ENCODE assay signal across 8 cellular contexts in the genomic region with DNA sequence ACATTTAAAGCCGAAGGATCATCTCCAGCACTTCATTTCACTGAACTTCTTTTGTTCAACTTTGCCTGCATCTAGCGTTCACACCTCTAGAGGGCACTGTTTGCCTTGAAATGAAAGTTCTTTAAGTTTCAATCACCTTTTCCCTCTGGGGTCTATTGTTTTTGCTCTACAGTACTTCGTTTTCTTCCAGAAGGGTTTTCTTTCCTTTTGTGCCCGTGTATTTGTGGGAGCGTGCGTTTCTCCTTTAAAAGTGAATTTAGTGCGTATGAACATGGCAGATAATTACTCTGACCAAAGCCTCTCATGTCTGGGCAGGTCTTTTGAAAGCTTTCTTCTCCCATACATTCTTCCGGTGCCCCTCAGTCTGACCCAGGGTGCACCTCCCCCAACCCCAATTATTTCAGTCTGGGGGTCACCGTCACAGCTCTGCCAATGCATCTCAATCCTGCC.
A peak's percentile ranks its signal among the peaks of the same experiment; 100 is the strongest.
DNase-seq lines count a peak whose midpoint lies in the region; ATAC-seq and TF ChIP-seq lines count a peak whose summit lies in the region.

No MANE protein-coding gene starts in this region.

- H3K9me3 Mint-ChIP-seq in GM23338: no peaks in the 10 kb centered on the region
- H3K9me3 Mint-ChIP-seq in WTC11: no peaks in the 10 kb centered on the region

- no peaks in the 10 kb centered on the region for H3F3A ChIP-seq in GM23338 (replicated peaks; ENCODE audit: low read depth)

- CTCF ChIA-PET in WTC11 (lab: Charles Lee): interaction anchor here (0.9 to 1.6 kb wide), 3 partner anchors 10 to 113 kb away, joined by 4 read pairs; no protein-coding TSS in a partner anchor

- H3K9me3 ChIP-seq in psoas muscle: no peaks in the 10 kb centered on the region

- H3K4me3 ChIP-seq in GM23338 (no peak overlapping the region), psoas muscle (no peak overlapping the region)

- WGBS in psoas muscle, 3 donors: 7 to 10% (median 10%) methylated on average over 9 of the region's 9 CpGs

- POLR2A ChIA-PET in WTC11 (lab: Charles Lee): no interaction called here

- no peak overlapping the region for H3K27ac Mint-ChIP-seq in GM23338
- peak overlapping the region; percentile 9; the same call in 1 of the 2 replicates for H3K27ac Mint-ChIP-seq in WTC11

- H4K20me1 ChIP-seq in GM23338 (replicated peaks; ENCODE audit: insufficient read depth): no peaks in the 10 kb centered on the region

- ATAC-seq in GM23338 (peak; percentile 59), WTC11 (peak; percentile 47), psoas muscle (no peak), GM21515 (IDR thresholded peaks at IDR 0.05; ENCODE audit: unreplicated experiment) (no peak)

- H3K4me1 Mint-ChIP-seq in GM23338: peaks cover 25% of the 10 kb centered on the region
- H3K4me1 Mint-ChIP-seq in WTC11: peaks cover 50% of the 10 kb centered on the region

- H2AFZ ChIP-seq in GM23338: peak overlapping the region; percentile 72

- H3K36me3 ChIP-seq in GM23338 (ENCODE audit: insufficient read depth) (no peaks in the 10 kb centered on the region), psoas muscle (ENCODE audit: insufficient read depth in 1 of 2, low read depth in 1 of 2) (no peaks in the 10 kb centered on the region)

- H3K9me2 ChIP-seq in GM23338 (ENCODE audit: insufficient read depth): peaks cover 6% of the 10 kb centered on the region; the same call in 1 of the 2 replicates

- no peaks in the 10 kb centered on the region for H3K27me3 ChIP-seq in GM23338 (ENCODE audit: insufficient read depth)
- no peaks in the 10 kb centered on the region for H3K27me3 ChIP-seq in psoas muscle (ENCODE audit: insufficient read depth in 3 of 3, low read length in 2 of 3)

- peak; percentile 87 to 96 for TF ChIP-seq CTCF in GM23338 (conservative IDR thresholded peaks at IDR 0.05; ENCODE audit: low read depth in 2 of 2)
- peak; percentile 72 for TF ChIP-seq CTCF in WTC11 (IDR thresholded peaks at IDR 0.05)
- peak; percentile 69 for TF ChIP-seq CTCF in psoas muscle (IDR thresholded peaks at IDR 0.05)

- H3K79me2 ChIP-seq in GM23338 (replicated peaks; ENCODE audit: insufficient read depth): no peaks in the 10 kb centered on the region

- H3K4me3 Mint-ChIP-seq in GM23338: peak overlapping the region; percentile 15; the same call in 1 of the 3 replicates
- H3K4me3 Mint-ChIP-seq in WTC11: peak overlapping the region; percentile 26; the same call in 1 of the 2 replicates

- intact Hi-C loops in psoas muscle (cut with DNase I): loop anchor here in 1 of 2 donors (2.0 kb wide), 1 partner anchor 1663 kb away; no protein-coding TSS in a partner anchor

- H3K27ac ChIP-seq in GM23338 (ENCODE audit: low read depth) (no peak overlapping the region), psoas muscle (no peak overlapping the region)

- H3K36me3 Mint-ChIP-seq in GM23338 (ENCODE audit: low read depth) (no peaks in the 10 kb centered on the region; the same call in 2 of the 3 replicates), WTC11 (no peaks in the 10 kb centered on the region)

- H3K27me3 Mint-ChIP-seq in GM23338 (ENCODE audit: insufficient read depth, low read depth, poor library complexity) (peaks cover 3% of the 10 kb centered on the region), WTC11 (ENCODE audit: low read depth) (peaks cover 9% of the 10 kb centered on the region)

- no peaks in the 10 kb centered on the region; the same call in 1 of the 2 replicates for H3K4me1 ChIP-seq in GM23338 (ENCODE audit: insufficient read depth)
- H3K4me1 ChIP-seq in psoas muscle: no peaks in the 10 kb centered on the region

- DNase-seq in CMK (ENCODE audit: low read depth) (peak; percentile 21), GM23338 (ENCODE audit: low spot score) (peak; percentile 94), NCI-H2107 treated with DMSO at 0.1 percent for 48 hours (lab: John Stamatoyannopoulos, UW; ENCODE audit: unreplicated experiment) (peak; percentile 86), WTC11 (ENCODE audit: low spot score) (peak; percentile 79), germinal center (ENCODE audit: low spot score) (peak; percentile 24), psoas muscle (no peak)
- no peak for DNase-seq in activated naive CD4-positive, alpha-beta T cell (lab: John Stamatoyannopoulos, UW)

- H3K4me2 ChIP-seq in GM23338: 0 out of 2 replicates have a peak overlapping the region, but pooled peaks have one; percentile 3

TF ChIP-seq in GM23338, 12 proteins besides CTCF, POLR2A, EP300 and RAD21 (continues in another document):
- TF ChIP-seq ZNF331 (CRISPR knock-in tag; IDR thresholded peaks at IDR 0.05; ENCODE audit: low read depth) (no peak), NANOG (IDR thresholded peaks at IDR 0.05; ENCODE audit: borderline replicate concordance) (no peak), ZNF114 (CRISPR knock-in tag; IDR thresholded peaks at IDR 0.05) (no peak), EZH2phosphoT487 (IDR thresholded peaks at IDR 0.05; ENCODE audit: unreplicated experiment) (no peak), POLR2AphosphoS5 (IDR thresholded peaks at IDR 0.05; ENCODE audit: low read depth) (no peak), JUNB (IDR thresholded peaks at IDR 0.05; ENCODE audit: unreplicated experiment) (no peak)
- TF ChIP-seq, protein P1, sequence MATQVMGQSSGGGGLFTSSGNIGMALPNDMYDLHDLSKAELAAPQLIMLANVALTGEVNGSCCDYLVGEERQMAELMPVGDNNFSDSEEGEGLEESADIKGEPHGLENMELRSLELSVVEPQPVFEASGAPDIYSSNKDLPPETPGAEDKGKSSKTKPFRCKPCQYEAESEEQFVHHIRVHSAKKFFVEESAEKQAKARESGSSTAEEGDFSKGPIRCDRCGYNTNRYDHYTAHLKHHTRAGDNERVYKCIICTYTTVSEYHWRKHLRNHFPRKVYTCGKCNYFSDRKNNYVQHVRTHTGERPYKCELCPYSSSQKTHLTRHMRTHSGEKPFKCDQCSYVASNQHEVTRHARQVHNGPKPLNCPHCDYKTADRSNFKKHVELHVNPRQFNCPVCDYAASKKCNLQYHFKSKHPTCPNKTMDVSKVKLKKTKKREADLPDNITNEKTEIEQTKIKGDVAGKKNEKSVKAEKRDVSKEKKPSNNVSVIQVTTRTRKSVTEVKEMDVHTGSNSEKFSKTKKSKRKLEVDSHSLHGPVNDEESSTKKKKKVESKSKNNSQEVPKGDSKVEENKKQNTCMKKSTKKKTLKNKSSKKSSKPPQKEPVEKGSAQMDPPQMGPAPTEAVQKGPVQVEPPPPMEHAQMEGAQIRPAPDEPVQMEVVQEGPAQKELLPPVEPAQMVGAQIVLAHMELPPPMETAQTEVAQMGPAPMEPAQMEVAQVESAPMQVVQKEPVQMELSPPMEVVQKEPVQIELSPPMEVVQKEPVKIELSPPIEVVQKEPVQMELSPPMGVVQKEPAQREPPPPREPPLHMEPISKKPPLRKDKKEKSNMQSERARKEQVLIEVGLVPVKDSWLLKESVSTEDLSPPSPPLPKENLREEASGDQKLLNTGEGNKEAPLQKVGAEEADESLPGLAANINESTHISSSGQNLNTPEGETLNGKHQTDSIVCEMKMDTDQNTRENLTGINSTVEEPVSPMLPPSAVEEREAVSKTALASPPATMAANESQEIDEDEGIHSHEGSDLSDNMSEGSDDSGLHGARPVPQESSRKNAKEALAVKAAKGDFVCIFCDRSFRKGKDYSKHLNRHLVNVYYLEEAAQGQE (IDR thresholded peaks at IDR 0.05; ENCODE audit: unreplicated experiment): no peak

TF ChIP-seq in WTC11, 78 proteins besides CTCF, POLR2A, EP300 and RAD21 (continues in another document):
- no peak for TF ChIP-seq SMAD4 (CRISPR knock-in tag; IDR thresholded peaks at IDR 0.05)
- TF ChIP-seq ELF4 (CRISPR knock-in tag; IDR thresholded peaks at IDR 0.05; ENCODE audit: low read depth): no peak
- no peak for TF ChIP-seq ZNF396 (CRISPR knock-in tag; IDR thresholded peaks at IDR 0.05; ENCODE audit: borderline replicate concordance)
- no peak for TF ChIP-seq CREB1 (CRISPR knock-in tag; IDR thresholded peaks at IDR 0.05)
- TF ChIP-seq OVOL2 (CRISPR knock-in tag; IDR thresholded peaks at IDR 0.05; ENCODE audit: borderline replicate concordance): no peak
- TF ChIP-seq, protein P2, sequence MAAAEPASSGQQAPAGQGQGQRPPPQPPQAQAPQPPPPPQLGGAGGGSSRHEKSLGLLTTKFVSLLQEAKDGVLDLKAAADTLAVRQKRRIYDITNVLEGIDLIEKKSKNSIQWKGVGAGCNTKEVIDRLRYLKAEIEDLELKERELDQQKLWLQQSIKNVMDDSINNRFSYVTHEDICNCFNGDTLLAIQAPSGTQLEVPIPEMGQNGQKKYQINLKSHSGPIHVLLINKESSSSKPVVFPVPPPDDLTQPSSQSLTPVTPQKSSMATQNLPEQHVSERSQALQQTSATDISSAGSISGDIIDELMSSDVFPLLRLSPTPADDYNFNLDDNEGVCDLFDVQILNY (CRISPR knock-in tag; IDR thresholded peaks at IDR 0.05): no peak
- no peak for TF ChIP-seq ZNF138 (CRISPR knock-in tag; conservative IDR thresholded peaks at IDR 0.05)
- TF ChIP-seq, protein P3, sequence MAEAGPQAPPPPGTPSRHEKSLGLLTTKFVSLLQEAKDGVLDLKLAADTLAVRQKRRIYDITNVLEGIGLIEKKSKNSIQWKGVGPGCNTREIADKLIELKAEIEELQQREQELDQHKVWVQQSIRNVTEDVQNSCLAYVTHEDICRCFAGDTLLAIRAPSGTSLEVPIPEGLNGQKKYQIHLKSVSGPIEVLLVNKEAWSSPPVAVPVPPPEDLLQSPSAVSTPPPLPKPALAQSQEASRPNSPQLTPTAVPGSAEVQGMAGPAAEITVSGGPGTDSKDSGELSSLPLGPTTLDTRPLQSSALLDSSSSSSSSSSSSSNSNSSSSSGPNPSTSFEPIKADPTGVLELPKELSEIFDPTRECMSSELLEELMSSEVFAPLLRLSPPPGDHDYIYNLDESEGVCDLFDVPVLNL (CRISPR knock-in tag; IDR thresholded peaks at IDR 0.05; ENCODE audit: borderline replicate concordance, low read depth): no peak
- no peak for TF ChIP-seq ESRRA (CRISPR knock-in tag; IDR thresholded peaks at IDR 0.05; ENCODE audit: borderline replicate concordance)
- no peak for TF ChIP-seq CBFB (CRISPR knock-in tag; IDR thresholded peaks at IDR 0.05; ENCODE audit: low read depth)

Comparison
In these comparisons a context has a peak if more than half of its experiments do, and no peak if none do; other contexts are left out.
1. DNase-seq: peak in CMK (single experiment), GM23338 (single experiment), NCI-H2107 treated with DMSO at 0.1 percent for 48 hours (single experiment), WTC11 (single experiment) and germinal center (single experiment); none in psoas muscle (0 of 2) and activated naive CD4-positive, alpha-beta T cell (0 of 4).
2. ATAC-seq: peak in GM23338 (single experiment) and WTC11 (single experiment); none in psoas muscle (0 of 4) and GM21515 (single experiment).
3. Peak in every context shown above with its lines, with median percentiles within 50 percentile points of each other: CTCF ChIP-seq.